15 cellular contexts compared by ENCODE assay signal in genomic region chr6:31878761-31879542, GRCh38. TPM values are rescaled to one million over a fixed set of nuclear protein-coding genes. Genes with fewer than 3 reads are reported as not detected.
DNase-seq lines count a peak whose midpoint lies in the region; ATAC-seq, FAIRE-seq and TF ChIP-seq lines count a peak whose summit lies in the region.
"Had no signal": no experiment of that assay in that cellular context is flagged by ENCODE, and none has a peak within 500 bp of the region (broad histone marks: within the 10 kb centered on the region; RNA-seq: fewer than 3 reads in every experiment).

SLC44A4 (minus strand) TSS chr6:31878997; CDS start chr6:31878980, 17 bp downstream.

- H3K56ac ChIP-seq in H9 (ENCODE audit: insufficient read length, low read depth, low read length): no peak within 1 kb of the TSS

- H3K27me3 Mint-ChIP-seq in H9 (ENCODE audit: low read depth): no peaks in the 10 kb centered on the region; the same call in 1 of the 2 replicates
- H3K27me3 Mint-ChIP-seq in CD8-positive, alpha-beta memory T cell: no peaks in the 10 kb centered on the region
- no peaks in the 10 kb centered on the region for H3K27me3 Mint-ChIP-seq in activated CD4-positive, alpha-beta memory T cell treated with anti-CD3 and anti-CD28 coated beads, Interleukin-2, amount 10 ng/mL, durations not matched to agents 7 days and 5 days
- H3K27me3 Mint-ChIP-seq: activated CD4-positive, alpha-beta T cell treated with anti-CD3 and anti-CD28 coated beads, Interleukin-2, amount 10 ng/mL, durations not matched to agents 24 days and 14 days had no signal

- POLR2A ChIA-PET in CD8-positive, alpha-beta memory T cell (lab: Charles Lee): no interaction called here
- POLR2A ChIA-PET in activated CD4-positive, alpha-beta memory T cell treated with anti-CD3 and anti-CD28 coated beads, Interleukin-2, amount 10 ng/mL, durations not matched to agents 7 days and 5 days (lab: Charles Lee): no interaction called here

- H3K36me3 ChIP-seq in body of pancreas (replicated peaks in 1 of 2; ENCODE audit: insufficient read depth in 1 of 2, low read depth in 2 of 2): peaks cover 7 to 21% of the 10 kb centered on the region in 2 donors
- peaks cover 8 to 16% of the 10 kb centered on the region in 2 donors for H3K36me3 ChIP-seq in small intestine (ENCODE audit: control insufficient read depth in 2 of 2, insufficient read depth in 2 of 2, low read length in 2 of 2)
- H3K36me3 ChIP-seq in CD8-positive, alpha-beta memory T cell (ENCODE audit: insufficient read depth, low read length): peaks cover 25% of the 10 kb centered on the region

- no peaks in the 10 kb centered on the region for H3K79me2 ChIP-seq in H9 (ENCODE audit: insufficient read depth, low read length)

- no peak within 1 kb of the TSS for H4K5ac ChIP-seq in H9 (ENCODE audit: insufficient read length, low read depth, low read length)

- H3K9me3 ChIP-seq in H9 (ENCODE audit: control insufficient read depth, low read depth, low read length) (no peaks in the 10 kb centered on the region), body of pancreas (no peaks in the 10 kb centered on the region), small intestine (ENCODE audit: control insufficient read depth, low read depth) (no peaks in the 10 kb centered on the region)
- no peaks in the 10 kb centered on the region for H3K9me3 ChIP-seq in CD8-positive, alpha-beta memory T cell (ENCODE audit: low read length)

- no peaks in the 10 kb centered on the region for H4K20me1 ChIP-seq in H9 (ENCODE audit: control insufficient read depth, insufficient read depth, insufficient read length)

- no peak within 1 kb of the TSS for H3K9ac ChIP-seq in H9 (ENCODE audit: extremely low read depth, insufficient read length, low read length)

- H3K18ac ChIP-seq in H9 (ENCODE audit: insufficient read length, low read depth, low read length): no peak within 1 kb of the TSS

- H3K27ac ChIP-seq in H9 (ENCODE audit: insufficient read length, low read depth, low read length): no peak within 1 kb of the TSS
- H3K27ac ChIP-seq in body of pancreas: peak within 1 kb of the TSS; percentile 61 to 79 (median 74)
- H3K27ac ChIP-seq in small intestine (ENCODE audit: low read depth in 1 of 2, low read length in 1 of 2): peak within 1 kb of the TSS; percentile 89 to 99
- H3K27ac ChIP-seq in CD8-positive, alpha-beta memory T cell (ENCODE audit: low read depth, low read length): no peak within 1 kb of the TSS

- peak within 1 kb of the TSS; percentile 27 to 46; a peak in 4 of 5 replicates for H3K4me3 Mint-ChIP-seq in H9
- H3K4me3 Mint-ChIP-seq in CD8-positive, alpha-beta memory T cell: no peak within 1 kb of the TSS
- H3K4me3 Mint-ChIP-seq in activated CD4-positive, alpha-beta memory T cell treated with anti-CD3 and anti-CD28 coated beads, Interleukin-2, amount 10 ng/mL, durations not matched to agents 7 days and 5 days: no peak within 1 kb of the TSS
- H3K4me3 Mint-ChIP-seq: activated CD4-positive, alpha-beta T cell treated with anti-CD3 and anti-CD28 coated beads, Interleukin-2, amount 10 ng/mL, durations not matched to agents 24 days and 14 days had no signal

- peaks cover 32 to 44% (median 43%) of the 10 kb centered on the region in 3 experiments; a peak in 6 of 7 replicates for H3K36me3 Mint-ChIP-seq in H9 (ENCODE audit: insufficient read depth in 1 of 3, low read depth in 3 of 3)
- peaks cover 8 to 46% (median 9%) of the 10 kb centered on the region in 3 donors for H3K36me3 Mint-ChIP-seq in CD8-positive, alpha-beta memory T cell
- H3K36me3 Mint-ChIP-seq in activated CD4-positive, alpha-beta memory T cell treated with anti-CD3 and anti-CD28 coated beads, Interleukin-2, amount 10 ng/mL, durations not matched to agents 7 days and 5 days (ENCODE audit: low read depth): peaks cover 36% of the 10 kb centered on the region

- H4K91ac ChIP-seq in H9 (ENCODE audit: insufficient read length, low read depth, low read length): no peak within 1 kb of the TSS

- H3K4me1 ChIP-seq in H9 (ENCODE audit: insufficient read depth, low read length) (no peaks in the 10 kb centered on the region), body of pancreas (peaks cover 20% of the 10 kb centered on the region), small intestine (ENCODE audit: control insufficient read depth in 2 of 2, insufficient read depth in 1 of 2, low read depth in 1 of 2, low read length in 1 of 2) (no peaks in the 10 kb centered on the region)
- no peaks in the 10 kb centered on the region for H3K4me1 ChIP-seq in CD8-positive, alpha-beta memory T cell (ENCODE audit: insufficient read depth, low read length)

- no peak within 1 kb of the TSS for H3K14ac ChIP-seq in H9 (ENCODE audit: insufficient read depth, low read length)

- no peaks in the 10 kb centered on the region for H3K79me1 ChIP-seq in H9 (ENCODE audit: insufficient read depth, low read depth, low read length, poor library complexity, severe bottlenecking)

- peak within 1 kb of the TSS in 2 of 3 experiments; percentile 68 to 77; a peak in 5 of 7 replicates for H3K27ac Mint-ChIP-seq in H9
- peak within 1 kb of the TSS in 2 of 8 donors; percentile 17 to 82 for H3K27ac Mint-ChIP-seq in CD8-positive, alpha-beta memory T cell
- H3K27ac Mint-ChIP-seq in activated CD4-positive, alpha-beta memory T cell treated with anti-CD3 and anti-CD28 coated beads, Interleukin-2, amount 10 ng/mL, durations not matched to agents 7 days and 5 days: no peak within 1 kb of the TSS
- H3K27ac Mint-ChIP-seq: activated CD4-positive, alpha-beta T cell treated with anti-CD3 and anti-CD28 coated beads, Interleukin-2, amount 10 ng/mL, durations not matched to agents 24 days and 14 days had no signal

- peak; percentile 71 for DNase-seq in H9
- peak in 2 of 4 donors; percentile 47 to 63 for DNase-seq in body of pancreas
- DNase-seq in kidney tubule cell (ENCODE audit: low spot score): peak; percentile 34
- peak; percentile 81 for DNase-seq in small intestine
- DNase-seq in CD8-positive, alpha-beta memory T cell: no peak
- DNase-seq in activated CD4-positive, alpha-beta memory T cell treated with anti-CD3 and anti-CD28 coated beads, Interleukin-2, amount 10 ng/mL, durations not matched to agents 7 days and 5 days: no peak
- DNase-seq in AG20443 (ENCODE audit: low spot score): no peak
- DNase-seq: activated CD4-positive, alpha-beta T cell treated with anti-CD3 and anti-CD28 coated beads, Interleukin-2, amount 10 ng/mL, durations not matched to agents 24 days and 14 days; activated gamma-delta T cell; C1 segment of cervical spinal cord; caudate nucleus; KBM-7; kidney glomerular epithelial cell; NCI-H2081 had no signal

- no peak within 1 kb of the TSS for H2BK15ac ChIP-seq in H9 (ENCODE audit: low read depth, low read length)

- no peak within 1 kb of the TSS for H2BK5ac ChIP-seq in H9 (ENCODE audit: insufficient read length, low read length)

- no peak within 1 kb of the TSS for H2BK120ac ChIP-seq in H9 (ENCODE audit: low read depth, low read length, poor library complexity, severe bottlenecking)

- no peak within 1 kb of the TSS for H2AK5ac ChIP-seq in H9 (ENCODE audit: insufficient read length, low read length)

- H3K27me3 ChIP-seq in H9 (ENCODE audit: insufficient read depth, low read length): no peaks in the 10 kb centered on the region
- no peaks in the 10 kb centered on the region for H3K27me3 ChIP-seq in body of pancreas
- H3K27me3 ChIP-seq in small intestine (ENCODE audit: control insufficient read depth in 2 of 2, insufficient read depth in 2 of 2, low read length in 2 of 2): no peaks in the 10 kb centered on the region
- H3K27me3 ChIP-seq in CD8-positive, alpha-beta memory T cell (ENCODE audit: insufficient read depth, low read length, poor library complexity, severe bottlenecking): no peaks in the 10 kb centered on the region

- TF ChIP-seq CTCF in H9 (conservative IDR thresholded peaks at IDR 0.05) (no peak), body of pancreas (IDR thresholded peaks at IDR 0.05) (no peak)

- peaks cover 3 to 27% of the 10 kb centered on the region in 2 experiments for H3K4me1 Mint-ChIP-seq in H9
- H3K4me1 Mint-ChIP-seq in CD8-positive, alpha-beta memory T cell: no peaks in the 10 kb centered on the region
- H3K4me1 Mint-ChIP-seq in activated CD4-positive, alpha-beta memory T cell treated with anti-CD3 and anti-CD28 coated beads, Interleukin-2, amount 10 ng/mL, durations not matched to agents 7 days and 5 days: peaks cover 2% of the 10 kb centered on the region

- H3K9me3 Mint-ChIP-seq in H9: no peaks in the 10 kb centered on the region
- no peaks in the 10 kb centered on the region for H3K9me3 Mint-ChIP-seq in CD8-positive, alpha-beta memory T cell
- H3K9me3 Mint-ChIP-seq in activated CD4-positive, alpha-beta memory T cell treated with anti-CD3 and anti-CD28 coated beads, Interleukin-2, amount 10 ng/mL, durations not matched to agents 7 days and 5 days: no peaks in the 10 kb centered on the region
- H3K9me3 Mint-ChIP-seq: activated CD4-positive, alpha-beta T cell treated with anti-CD3 and anti-CD28 coated beads, Interleukin-2, amount 10 ng/mL, durations not matched to agents 24 days and 14 days had no signal

- H3K23me2 ChIP-seq in H9 (ENCODE audit: insufficient read length, low read depth, low read length, poor library complexity, severe bottlenecking): no peaks in the 10 kb centered on the region

- intact Hi-C loops in body of pancreas (cut with DNase I): no loop called here

- CTCF ChIA-PET in CD8-positive, alpha-beta memory T cell (lab: Charles Lee): no interaction called here
- CTCF ChIA-PET in activated CD4-positive, alpha-beta memory T cell treated with anti-CD3 and anti-CD28 coated beads, Interleukin-2, amount 10 ng/mL, durations not matched to agents 7 days and 5 days (lab: Charles Lee): no interaction called here

- no peak within 1 kb of the TSS for H4K8ac ChIP-seq in H9 (replicated peaks; ENCODE audit: insufficient read length, low read depth, low read length)

- no peak within 1 kb of the TSS for H2AFZ ChIP-seq in H9 (ENCODE audit: low read length)

- no peak within 1 kb of the TSS for H2BK20ac ChIP-seq in H9 (ENCODE audit: low read depth, low read length, poor library complexity, severe bottlenecking)

- no peak within 1 kb of the TSS for H3K4ac ChIP-seq in H9 (ENCODE audit: low read depth, low read length)

- ATAC-seq in body of pancreas (peak; percentile 59), HG02970 (IDR thresholded peaks at IDR 0.05; ENCODE audit: low FRiP score, unreplicated experiment) (no peak)

- peak in 1 of 3 donors; percentile 26 for TF ChIP-seq POLR2A in body of pancreas (IDR thresholded peaks at IDR 0.05)

- no peak within 1 kb of the TSS for H2BK12ac ChIP-seq in H9 (ENCODE audit: insufficient read length, low read depth, low read length)

- H3K4me3 ChIP-seq in body of pancreas: no peak within 1 kb of the TSS
- H3K4me3 ChIP-seq in small intestine (ENCODE audit: low read depth in 1 of 2, low read length in 2 of 2): peak within 1 kb of the TSS; percentile 66 to 87
- H3K4me3 ChIP-seq in CD8-positive, alpha-beta memory T cell (ENCODE audit: low read length): no peak within 1 kb of the TSS

- no peak within 1 kb of the TSS for H3K23ac ChIP-seq in H9 (ENCODE audit: insufficient read length, low read depth, low read length)

- no peak within 1 kb of the TSS for H3K4me2 ChIP-seq in H9 (ENCODE audit: insufficient read depth, insufficient read length, low read length)

- WGBS in H9 (ENCODE audit: extremely low coverage, insufficient read length, low lambda C conversion rate): no CpG with 5 or more reads among the region's 30 CpGs
- 47 to 59% methylated on average over 25 to 30 of the region's 30 CpGs for WGBS in body of pancreas, 2 donors
- 18 to 44% (median 41%) methylated on average over 30 of the region's 30 CpGs for WGBS in small intestine, 3 donors

- no peak for FAIRE-seq in small intestine (lab: Jason Lieb, UNC)

- no peak within 1 kb of the TSS for H3T11ph ChIP-seq in H9 (ENCODE audit: low read length)

RNA-seq across cellular contexts. Expression of gene SLC44A4, which starts in this region (rescaled TPM):
- total RNA-seq in H9 (2021) (3.3 and 3.8 TPM in 2 replicates), body of pancreas (10 to 100 TPM in 1 of 2 donors, 1 to 10 TPM in 1; 7.3 to 19.2 TPM)
- polyA plus RNA-seq in small intestine: 100 to 1,000 TPM in 2 of 3 donors, 10 to 100 TPM in 1; 82.3 to 132 (median 129) TPM
- not detected for total RNA-seq in CD8-positive, alpha-beta memory T cell
- polyA plus RNA-seq in CD8-positive, alpha-beta memory T cell: not detected
- total RNA-seq in activated CD4-positive, alpha-beta memory T cell treated with anti-CD3 and anti-CD28 coated beads, Interleukin-2, amount 10 ng/mL, durations not matched to agents 7 days and 5 days: under 1 TPM in 1 of 2 experiments, not detected in 1; 0.38 TPM
- total RNA-seq: activated CD4-positive, alpha-beta T cell treated with anti-CD3 and anti-CD28 coated beads, Interleukin-2, amount 10 ng/mL, durations not matched to agents 24 days and 14 days had no signal

Comparison
In these comparisons a context has a peak if more than half of its experiments do, and no peak if none do; other contexts are left out.
1. RNA of gene SLC44A4 (polyA plus RNA-seq): 82.3 to 132 TPM in small intestine; not detected in CD8-positive, alpha-beta memory T cell (single experiment); every median in the first group is over 10 times any median in the second.
2. DNase-seq: peak in H9 (single experiment), kidney tubule cell (single experiment) and small intestine (single experiment); none in CD8-positive, alpha-beta memory T cell (0 of 5), activated CD4-positive, alpha-beta memory T cell treated with anti-CD3 and anti-CD28 coated beads, Interleukin-2, amount 10 ng/mL, durations not matched to agents 7 days and 5 days (single experiment) and AG20443 (single experiment).
3. H3K27ac ChIP-seq: peak in body of pancreas (4 of 4) and small intestine (2 of 2); none in H9 (single experiment) and CD8-positive, alpha-beta memory T cell (single experiment).
4. H3K4me3 Mint-ChIP-seq: peak in H9 (2 of 2); none in CD8-positive, alpha-beta memory T cell (0 of 7) and activated CD4-positive, alpha-beta memory T cell treated with anti-CD3 and anti-CD28 coated beads, Interleukin-2, amount 10 ng/mL, durations not matched to agents 7 days and 5 days (single experiment).
5. H3K4me3 ChIP-seq: peak in small intestine (2 of 2); none in body of pancreas (0 of 2) and CD8-positive, alpha-beta memory T cell (single experiment).